9 cellular contexts compared by ENCODE assay signal in the genomic region with DNA sequence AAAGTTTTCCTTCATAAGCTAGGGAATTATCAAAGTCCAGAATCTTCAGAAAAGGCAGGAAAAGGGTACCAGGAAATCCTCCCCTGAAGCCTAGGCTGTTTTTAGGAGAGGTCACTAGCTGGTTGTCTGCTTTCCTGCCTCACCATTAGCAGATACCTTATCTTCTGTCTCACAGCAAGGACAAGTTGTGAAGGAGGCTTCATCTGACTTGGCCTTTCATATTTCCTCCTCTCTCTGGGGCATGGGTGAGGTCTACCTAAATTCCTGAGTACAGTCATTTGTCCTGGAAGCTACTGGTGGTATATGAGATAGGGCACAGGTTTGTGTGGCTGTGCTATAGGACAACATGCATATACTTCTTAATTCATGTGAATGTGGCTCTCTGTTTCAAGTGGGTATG. TPM values are rescaled to one million over a fixed set of nuclear protein-coding genes. Genes with fewer than 3 reads are reported as not detected.
DNase-seq lines count a peak whose midpoint lies in the region; ATAC-seq and TF ChIP-seq lines count a peak whose summit lies in the region.
"Had no signal": no experiment of that assay in that cellular context is flagged by ENCODE, and none has a peak within 500 bp of the region (broad histone marks: within the 10 kb centered on the region; RNA-seq: fewer than 3 reads in every experiment).

No MANE protein-coding gene starts in this region.

- H3K18ac ChIP-seq in IMR-90 (ENCODE audit: low read depth, low read length) = no peak overlapping the region

- H3K27me3 ChIP-seq in IMR-90 (ENCODE audit: control insufficient read depth, insufficient read depth, low read length) = no peaks in the 10 kb centered on the region

- H3K27ac ChIP-seq in IMR-90 (ENCODE audit: insufficient read depth, low read length) = no peak overlapping the region

- H3K4ac ChIP-seq in IMR-90 (ENCODE audit: low read depth, low read length) = no peak overlapping the region

- H2BK20ac ChIP-seq in IMR-90 (ENCODE audit: low read depth, low read length) = no peak overlapping the region

- H2AFZ ChIP-seq in IMR-90 (replicated peaks; ENCODE audit: low read length, poor library complexity) = no peak overlapping the region

- H3K9ac ChIP-seq in IMR-90 (ENCODE audit: low read depth, low read length) = peak overlapping the region; percentile 30; the same call in 1 of the 2 replicates

- intact Hi-C loops in IMR-90 (cut with micrococcal nuclease) = no loop called here
- intact Hi-C loops in dendritic cell treated with granulocyte-macrophage colony-stimulating factor and Interleukin-4, amounts not matched to agents 40 ng/mL and 50 ng/mL, for 4 days (cut with micrococcal nuclease) = loop anchor here (5.0 kb wide), 1 partner anchor 47 kb away; the partner anchor contains the start of gene NECAP1

- no peak for TF ChIP-seq RAD21 in IMR-90 (IDR thresholded peaks at IDR 0.05; ENCODE audit: low read length)

- H3K36me3 Mint-ChIP-seq in dendritic cell treated with granulocyte-macrophage colony-stimulating factor and Interleukin-4, amounts not matched to agents 40 ng/mL and 50 ng/mL, for 4 days (ENCODE audit: low read depth) = peaks cover 48% of the 10 kb centered on the region
- peaks cover 9% of the 10 kb centered on the region for H3K36me3 Mint-ChIP-seq in nephron (ENCODE audit: low read depth)

- peaks cover 56% of the 10 kb centered on the region for H4K20me1 ChIP-seq in IMR-90 (ENCODE audit: insufficient read depth, low read length)

- no peak for TF ChIP-seq CTCF in AG09309 (IDR thresholded peaks at IDR 0.05; ENCODE audit: control insufficient read depth, insufficient read depth, low read depth, low read length, missing control alignments)
- no peak for TF ChIP-seq CTCF in IMR-90 (conservative IDR thresholded peaks at IDR 0.05; ENCODE audit: low read depth, low read length)
- no peak for TF ChIP-seq CTCF in nephron (IDR thresholded peaks at IDR 0.05; ENCODE audit: unreplicated experiment in 3 of 3)
- no peak for TF ChIP-seq CTCF in omental fat pad (IDR thresholded peaks at IDR 0.05)

- peaks cover 40% of the 10 kb centered on the region for H3K9me1 ChIP-seq in IMR-90 (ENCODE audit: insufficient read depth, low read length)

- no peaks in the 10 kb centered on the region for H3K9me3 ChIP-seq in IMR-90 (ENCODE audit: control insufficient read depth, insufficient read depth, low read length)

- no peak for DNase-seq in AG09309 (ENCODE audit: low read depth)
- DNase-seq in IMR-90 = no peak
- DNase-seq in DMS114 treated with DMSO at 0.1 percent for 48 hours (lab: John Stamatoyannopoulos, UW; ENCODE audit: unreplicated experiment) = no peak
- DNase-seq in omental fat pad (ENCODE audit: low spot score) = no peak
- DNase-seq: midbrain had no signal

- peak overlapping the region; percentile 18 for H3K23ac ChIP-seq in IMR-90 (ENCODE audit: low read depth, low read length)

- H3K56ac ChIP-seq in IMR-90 (ENCODE audit: extremely low read depth, insufficient read depth, low read length) = no peak overlapping the region

- no peaks in the 10 kb centered on the region for H3K27me3 Mint-ChIP-seq in dendritic cell treated with granulocyte-macrophage colony-stimulating factor and Interleukin-4, amounts not matched to agents 40 ng/mL and 50 ng/mL, for 4 days
- H3K27me3 Mint-ChIP-seq in nephron (ENCODE audit: low read depth) = no peaks in the 10 kb centered on the region

- dilution Hi-C loops in IMR-90 (cut with HindIII; ENCODE audit: low sequenced_read_pairs, unreplicated experiment) = no loop called here

- H3K27ac Mint-ChIP-seq in dendritic cell treated with granulocyte-macrophage colony-stimulating factor and Interleukin-4, amounts not matched to agents 40 ng/mL and 50 ng/mL, for 4 days = peak overlapping the region; percentile 65
- H3K27ac Mint-ChIP-seq in nephron = peak overlapping the region; percentile 25 to 78 (median 44)

- H3K4me1 Mint-ChIP-seq in dendritic cell treated with granulocyte-macrophage colony-stimulating factor and Interleukin-4, amounts not matched to agents 40 ng/mL and 50 ng/mL, for 4 days (ENCODE audit: low read depth) = peaks cover 68% of the 10 kb centered on the region
- H3K4me1 Mint-ChIP-seq in nephron = peaks cover 68% of the 10 kb centered on the region

- H3K4me3 ChIP-seq in AG09309 (ENCODE audit: control insufficient read depth, low read depth, low read length) = peak overlapping the region; percentile 84; the same call in 1 of the 2 replicates
- H3K4me3 ChIP-seq in IMR-90 (ENCODE audit: insufficient read depth, low read depth, low read length) = peak overlapping the region; percentile 84; the same call in 1 of the 2 replicates

- POLR2A ChIA-PET in IMR-90 (lab: Charles Lee; ENCODE audit: unreplicated experiment) = no interaction called here

- no peak overlapping the region for H4K5ac ChIP-seq in IMR-90 (ENCODE audit: low read depth, low read length)

- H2BK5ac ChIP-seq in IMR-90 (ENCODE audit: low read depth, low read length, poor library complexity, severe bottlenecking) = no peak overlapping the region

- no peak overlapping the region for H2BK120ac ChIP-seq in IMR-90 (ENCODE audit: low read depth, low read length)

- no peak overlapping the region for H2AK9ac ChIP-seq in IMR-90 (replicated peaks; ENCODE audit: low read depth, low read length, poor library complexity)

- H3K14ac ChIP-seq in IMR-90 (replicated peaks; ENCODE audit: low read depth, low read length) = 0 out of 2 replicates have a peak overlapping the region, but pooled peaks have one; percentile 97

- H3K79me1 ChIP-seq in IMR-90 (ENCODE audit: low read depth in 1 of 2, low read length in 2 of 2) = peaks cover 42 to 77% of the 10 kb centered on the region in 2 experiments

- no peaks in the 10 kb centered on the region for H3K9me3 Mint-ChIP-seq in dendritic cell treated with granulocyte-macrophage colony-stimulating factor and Interleukin-4, amounts not matched to agents 40 ng/mL and 50 ng/mL, for 4 days
- no peaks in the 10 kb centered on the region for H3K9me3 Mint-ChIP-seq in nephron

- peaks cover 1% of the 10 kb centered on the region for H3K36me3 ChIP-seq in IMR-90 (ENCODE audit: control insufficient read depth, insufficient read depth, low read length)

- H3K4me3 Mint-ChIP-seq in dendritic cell treated with granulocyte-macrophage colony-stimulating factor and Interleukin-4, amounts not matched to agents 40 ng/mL and 50 ng/mL, for 4 days = peak overlapping the region; percentile 87
- H3K4me3 Mint-ChIP-seq in nephron = peak overlapping the region; percentile 93 to 94 (median 93)

- CTCF ChIA-PET in IMR-90 (lab: Yijun Ruan, JAX) = interaction anchor here (0.6 kb wide), 1 partner anchor 415 kb away, joined by 3 read pairs; no protein-coding TSS in a partner anchor

- BruUV-seq in IMR-90 (replicated peaks; lab: Mats Ljungman, UMichigan) = no TSS peak

- H3K4me1 ChIP-seq in IMR-90 (ENCODE audit: control insufficient read depth, insufficient read depth, low read length) = peaks cover 24% of the 10 kb centered on the region

- H4K91ac ChIP-seq in IMR-90 (ENCODE audit: insufficient read depth, low read depth, low read length) = no peak overlapping the region

- H4K8ac ChIP-seq in IMR-90 (ENCODE audit: low read depth in 2 of 2, low read length in 2 of 2) = no peak overlapping the region

- no peak overlapping the region for H2AK5ac ChIP-seq in IMR-90 (ENCODE audit: low read depth, low read length)

- no peak for TF ChIP-seq POLR2A in IMR-90 (IDR thresholded peaks at IDR 0.05; ENCODE audit: low read depth, low read length)

- no peak overlapping the region for H2BK15ac ChIP-seq in IMR-90 (ENCODE audit: low read depth, low read length)

- in situ Hi-C loops in IMR-90 (cut with MboI; ENCODE audit: low sequenced_read_pairs) = loop anchor here (25.0 kb wide), 1 partner anchor 398 kb away; no protein-coding TSS in a partner anchor

- ATAC-seq in IMR-90 (ENCODE audit: low read depth) = no peak
- ATAC-seq in HG03460 (IDR thresholded peaks at IDR 0.05; ENCODE audit: unreplicated experiment) = no peak
- ATAC-seq in omental fat pad (ENCODE audit: low FRiP score) = no peak
- ATAC-seq in HG02870 (IDR thresholded peaks at IDR 0.05; ENCODE audit: unreplicated experiment) = no peak

- peak overlapping the region; percentile 87 for H3K4me2 ChIP-seq in IMR-90 (ENCODE audit: low read depth, low read length)

TF ChIP-seq in IMR-90, 13 proteins besides CTCF, POLR2A, EP300 and RAD21 (continues in another document):
- TF ChIP-seq FOS (IDR thresholded peaks at IDR 0.05; ENCODE audit: low read depth, low read length) (no peak), CEBPB (IDR thresholded peaks at IDR 0.05; ENCODE audit: low read depth, low read length) (no peak), SMC3 (IDR thresholded peaks at IDR 0.05; ENCODE audit: low read depth, low read length) (no peak), USF2 (IDR thresholded peaks at IDR 0.05; ENCODE audit: low read depth, low read length) (no peak), MXI1 (IDR thresholded peaks at IDR 0.05; ENCODE audit: borderline replicate concordance, low read depth, low read length) (no peak), MAZ (IDR thresholded peaks at IDR 0.05; ENCODE audit: borderline replicate concordance, low read depth, low read length) (no peak)

RNA-seq across cellular contexts. Expression of gene FOXJ2, which starts 2.3 kb away (rescaled TPM):
- total RNA-seq in IMR-90 (2012; rRNA removed) (3.0 and 3.9 TPM in 2 replicates), omental fat pad (10 to 100 TPM in 3 of 4 donors, 1 to 10 TPM in 1; 9.2 to 17.2 (median 13.0) TPM)
- polyA plus RNA-seq in IMR-90 (2012; rRNA removed) = 8.4 and 8.5 TPM in 2 replicates
- 2.5 and 5.1 TPM in 2 replicates for polyA plus RNA-seq in IMR-90 (2012; cell fraction: cytosol; rRNA removed)
- polyA plus RNA-seq in IMR-90 (2012; cell fraction: nucleus; rRNA removed; ENCODE audit: low replicate concordance) = 12.8 and 13.4 TPM in 2 replicates

RNA-seq across cellular contexts. Expression of gene C3AR1, which starts 31.4 kb away (rescaled TPM):
- total RNA-seq in IMR-90 (2012; rRNA removed) (0.28 and 0.36 TPM in 2 replicates), omental fat pad (10 to 100 TPM; 15.6 to 43.0 (median 30.3) TPM)
- 0.31 and 0.42 TPM in 2 replicates for polyA plus RNA-seq in IMR-90 (2012; rRNA removed)
- polyA plus RNA-seq in IMR-90 (2012; cell fraction: cytosol; rRNA removed) = 0.29 and 0.34 TPM in 2 replicates
- 0.07 and 0.08 TPM in 2 replicates for polyA plus RNA-seq in IMR-90 (2012; cell fraction: nucleus; rRNA removed; ENCODE audit: low replicate concordance)

RNA-seq across cellular contexts. Expression of gene NECAP1, which starts 47.3 kb away (rescaled TPM):
- total RNA-seq in IMR-90 (2012; rRNA removed) (37.3 and 44.2 TPM in 2 replicates), omental fat pad (10 to 100 TPM; 30.1 to 45.3 (median 33.1) TPM)
- polyA plus RNA-seq in IMR-90 (2012; rRNA removed) = 32.2 and 35.6 TPM in 2 replicates
- 14.7 and 15.9 TPM in 2 replicates for polyA plus RNA-seq in IMR-90 (2012; cell fraction: cytosol; rRNA removed)
- polyA plus RNA-seq in IMR-90 (2012; cell fraction: nucleus; rRNA removed; ENCODE audit: low replicate concordance) = 15.0 and 44.7 TPM in 2 replicates

Comparison
In these comparisons a context has a peak if more than half of its experiments do, and no peak if none do; other contexts are left out.
1. RNA of gene C3AR1, which starts 31.4 kb away (total RNA-seq): 15.6 to 43.0 TPM in omental fat pad; 0.28 to 0.36 TPM in IMR-90; every median in the first group is over 10 times any median in the second.